2 cellular contexts compared by ENCODE assay signal in the genomic region with DNA sequence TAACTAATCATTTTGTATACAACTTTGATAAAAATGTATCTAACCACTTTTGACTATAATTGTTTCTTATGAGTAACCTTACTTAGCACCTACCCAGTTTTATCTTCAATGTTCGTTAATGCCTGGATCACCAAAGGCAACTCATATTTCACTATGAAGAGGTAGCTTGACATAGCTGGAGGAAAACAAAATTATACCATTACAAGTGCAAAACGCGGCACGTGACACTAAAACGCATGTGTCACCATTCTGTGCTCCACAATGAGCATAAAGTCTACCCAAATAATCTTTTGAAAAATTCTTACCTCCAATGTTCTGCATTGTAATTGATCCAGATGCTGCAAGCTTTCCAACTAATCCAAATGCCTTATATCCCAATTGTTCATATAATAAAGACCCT.
TF ChIP-seq lines count a peak whose summit lies in the region.

No MANE protein-coding gene starts in this region.

TF ChIP-seq in A549, 52 proteins besides CTCF, POLR2A, EP300 and RAD21 (continued from another document):
- TF ChIP-seq, protein P1, sequence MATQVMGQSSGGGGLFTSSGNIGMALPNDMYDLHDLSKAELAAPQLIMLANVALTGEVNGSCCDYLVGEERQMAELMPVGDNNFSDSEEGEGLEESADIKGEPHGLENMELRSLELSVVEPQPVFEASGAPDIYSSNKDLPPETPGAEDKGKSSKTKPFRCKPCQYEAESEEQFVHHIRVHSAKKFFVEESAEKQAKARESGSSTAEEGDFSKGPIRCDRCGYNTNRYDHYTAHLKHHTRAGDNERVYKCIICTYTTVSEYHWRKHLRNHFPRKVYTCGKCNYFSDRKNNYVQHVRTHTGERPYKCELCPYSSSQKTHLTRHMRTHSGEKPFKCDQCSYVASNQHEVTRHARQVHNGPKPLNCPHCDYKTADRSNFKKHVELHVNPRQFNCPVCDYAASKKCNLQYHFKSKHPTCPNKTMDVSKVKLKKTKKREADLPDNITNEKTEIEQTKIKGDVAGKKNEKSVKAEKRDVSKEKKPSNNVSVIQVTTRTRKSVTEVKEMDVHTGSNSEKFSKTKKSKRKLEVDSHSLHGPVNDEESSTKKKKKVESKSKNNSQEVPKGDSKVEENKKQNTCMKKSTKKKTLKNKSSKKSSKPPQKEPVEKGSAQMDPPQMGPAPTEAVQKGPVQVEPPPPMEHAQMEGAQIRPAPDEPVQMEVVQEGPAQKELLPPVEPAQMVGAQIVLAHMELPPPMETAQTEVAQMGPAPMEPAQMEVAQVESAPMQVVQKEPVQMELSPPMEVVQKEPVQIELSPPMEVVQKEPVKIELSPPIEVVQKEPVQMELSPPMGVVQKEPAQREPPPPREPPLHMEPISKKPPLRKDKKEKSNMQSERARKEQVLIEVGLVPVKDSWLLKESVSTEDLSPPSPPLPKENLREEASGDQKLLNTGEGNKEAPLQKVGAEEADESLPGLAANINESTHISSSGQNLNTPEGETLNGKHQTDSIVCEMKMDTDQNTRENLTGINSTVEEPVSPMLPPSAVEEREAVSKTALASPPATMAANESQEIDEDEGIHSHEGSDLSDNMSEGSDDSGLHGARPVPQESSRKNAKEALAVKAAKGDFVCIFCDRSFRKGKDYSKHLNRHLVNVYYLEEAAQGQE (IDR thresholded peaks at IDR 0.05): no peak
- TF ChIP-seq TFCP2L1 (CRISPR knock-in tag; IDR thresholded peaks at IDR 0.05) (no peak), CBX2 (IDR thresholded peaks at IDR 0.05; ENCODE audit: borderline replicate concordance, low read depth) (no peak), RFX5 (IDR thresholded peaks at IDR 0.05) (no peak)

TF ChIP-seq in IMR-90, 13 proteins besides CTCF, POLR2A, EP300 and RAD21 (continued from another document):
- TF ChIP-seq ELK1 (IDR thresholded peaks at IDR 0.05; ENCODE audit: borderline replicate concordance, low read depth, low read length) (no peak), MAFK (IDR thresholded peaks at IDR 0.05; ENCODE audit: low read depth, low read length) (no peak), CHD1 (IDR thresholded peaks at IDR 0.05; ENCODE audit: low read depth, low read length) (no peak), RFX5 (IDR thresholded peaks at IDR 0.05; ENCODE audit: low read depth, low read length) (no peak), MXI1 (IDR thresholded peaks at IDR 0.05; ENCODE audit: borderline replicate concordance, low read depth, low read length) (no peak), CEBPB (IDR thresholded peaks at IDR 0.05; ENCODE audit: low read depth, low read length) (no peak), FOS (IDR thresholded peaks at IDR 0.05; ENCODE audit: low read depth, low read length) (no peak)
